9 cellular contexts compared by ENCODE assay signal in the genomic region with DNA sequence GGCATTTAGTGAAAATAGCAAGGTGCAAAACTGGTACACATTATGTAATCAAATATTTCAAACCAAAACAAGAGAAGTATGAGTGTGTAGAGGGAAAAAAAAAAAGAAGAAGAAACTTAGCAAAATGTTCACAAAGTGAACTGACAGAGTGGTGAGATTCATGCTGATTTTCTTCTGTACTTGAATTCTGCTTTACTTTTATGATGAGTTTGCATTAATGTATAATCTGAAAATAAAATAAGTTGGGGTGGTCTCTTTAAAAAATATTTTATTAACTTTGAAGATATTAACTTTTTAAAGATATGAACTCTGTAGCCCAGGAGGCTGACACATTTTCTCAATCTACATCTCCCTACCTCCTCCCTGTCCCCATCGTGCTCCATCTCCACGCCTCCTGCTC.
"Had no signal": no experiment of that assay in that cellular context is flagged by ENCODE, and none has a peak within 500 bp of the region (broad histone marks: within the 10 kb centered on the region; RNA-seq: fewer than 3 reads in every experiment).

No MANE protein-coding gene starts in this region.

- H3K4me1 ChIP-seq: HAP-1 had no signal

- ATAC-seq: HCT116 had no signal

- H3K9ac ChIP-seq: GM23248 had no signal

- DNase-seq: GOT3, H7, HFFc6, KG1 had no signal

- H3K9me3 Mint-ChIP-seq: IgD-negative memory B cell had no signal

- H3K36me3 ChIP-seq: HAP-1 had no signal

- H3K4me3 Mint-ChIP-seq: HFFc6, IgD-negative memory B cell had no signal

- H3K27ac Mint-ChIP-seq: HFFc6, IgD-negative memory B cell had no signal

- H3K9me3 ChIP-seq: HAP-1 had no signal

- H3K27ac ChIP-seq: GM23248, HL-60 had no signal

- H3K4me3 ChIP-seq: GM23248, HAP-1 had no signal
